ENCODE assay signal across 15 cellular contexts in the genomic region with DNA sequence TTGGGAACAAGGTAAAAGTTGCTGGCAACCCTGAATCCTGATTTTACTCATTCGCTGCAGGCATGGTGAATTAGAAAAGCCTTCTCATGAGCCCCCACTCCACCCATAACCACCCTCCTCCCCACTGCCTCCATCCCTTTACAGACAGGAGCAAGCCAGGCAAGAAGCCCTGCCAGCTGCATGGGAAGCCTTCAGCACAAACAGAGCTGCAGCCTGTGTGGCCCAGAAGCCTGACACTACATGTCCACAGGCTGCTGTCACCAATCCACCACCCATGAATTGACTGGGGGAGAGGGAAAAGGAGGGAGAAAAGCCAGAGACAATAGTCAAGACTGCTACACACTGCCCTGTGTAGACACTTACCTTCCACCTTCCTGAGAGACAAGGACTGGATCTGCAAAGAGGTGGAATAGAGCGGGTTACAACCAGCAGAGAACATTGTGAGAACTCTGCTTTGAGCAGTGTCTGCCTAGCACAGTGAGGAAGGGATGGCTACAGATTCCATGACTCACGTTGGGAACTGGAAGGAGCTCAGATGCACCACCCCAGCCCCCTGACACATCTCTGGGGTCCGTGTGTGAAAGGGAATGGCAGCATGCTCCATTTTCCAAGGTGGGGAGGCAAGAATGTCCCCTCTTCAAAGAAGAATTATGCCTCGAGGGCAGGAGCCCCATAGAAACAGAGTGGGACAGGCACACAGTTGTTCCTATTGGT. TPM values are rescaled to one million over a fixed set of nuclear protein-coding genes. Genes with fewer than 3 reads are reported as not detected.
DNase-seq lines count a peak whose midpoint lies in the region; ATAC-seq, FAIRE-seq and TF ChIP-seq lines count a peak whose summit lies in the region.
"Had no signal": no experiment of that assay in that cellular context is flagged by ENCODE, and none has a peak within 500 bp of the region (broad histone marks: within the 10 kb centered on the region; RNA-seq: fewer than 3 reads in every experiment).

No MANE protein-coding gene starts in this region.

- H2AFZ ChIP-seq in HCT116 (ENCODE audit: low read depth, low read length, poor library complexity, severe bottlenecking) = no peak overlapping the region

- ATAC-seq in HCT116 = no peak
- ATAC-seq in HG03342 (IDR thresholded peaks at IDR 0.05; ENCODE audit: unreplicated experiment) = no peak

- H3K27ac ChIP-seq in HCT116 (ENCODE audit: low read depth, low read length) (no peak overlapping the region), mesodermal cell (ENCODE audit: low read depth, low read length, severe bottlenecking) (peak overlapping the region; percentile 68)

- CTCF ChIA-PET in HCT116 (lab: Charles Lee) = interaction anchor here (1.6 kb wide), 1 partner anchor 20 kb away, joined by 3 read pairs; no protein-coding TSS in a partner anchor

- H3K9ac ChIP-seq in HCT116 (ENCODE audit: low read length) = no peak overlapping the region

- H3K4me1 ChIP-seq in HCT116 (ENCODE audit: control insufficient read depth in 1 of 2, insufficient read depth in 2 of 2, low read length in 2 of 2) (peaks cover 27 to 48% of the 10 kb centered on the region in 2 experiments), mesodermal cell (ENCODE audit: control insufficient read depth, insufficient read depth, low read length, poor library complexity, severe bottlenecking) (peaks cover 51% of the 10 kb centered on the region)

- H3K9me2 ChIP-seq in HCT116 (ENCODE audit: insufficient read depth) = no peaks in the 10 kb centered on the region

- TF ChIP-seq CTCF in HCT116 (IDR thresholded peaks at IDR 0.05 in 2 of 3, conservative IDR thresholded peaks at IDR 0.05 in 1 of 3; ENCODE audit: borderline replicate concordance in 1 of 3, insufficient read depth in 1 of 3, low read depth in 2 of 3, low read length in 2 of 3) = no peak
- no peak for TF ChIP-seq CTCF in bronchial epithelial cell (IDR thresholded peaks at IDR 0.05; ENCODE audit: insufficient read depth, low read length, severe bottlenecking)
- TF ChIP-seq CTCF in GM10266 (IDR thresholded peaks at IDR 0.05; ENCODE audit: control insufficient read depth, insufficient read depth, low read depth, missing control alignments) = no peak

- H4K20me1 ChIP-seq in HCT116 (ENCODE audit: insufficient read depth) = no peaks in the 10 kb centered on the region

- in situ Hi-C loops in ACHN (cut with HindIII; ENCODE audit: low pct_ligation_motif_present, low pct_unique_long_range_greater_than_20kb, low sequenced_read_pairs) = no loop called here

- H3K4me2 ChIP-seq in HCT116 (ENCODE audit: low read length) = peak overlapping the region; percentile 45

- RAD21 ChIA-PET in HCT116 (lab: Charles Lee; ENCODE audit: low non-redundant PET in 1 of 2, low total read pairs in 2 of 2, uncharacterized antibody in 2 of 2, unreplicated experiment in 2 of 2) = no interaction called here

- DNase-seq in ACHN = peak; percentile 4
- DNase-seq in HCT116 (ENCODE audit: low read depth, low spot score) = no peak
- peak; percentile 65 for DNase-seq in bronchial epithelial cell (ENCODE audit: low read depth)
- no peak for DNase-seq in GM19239 (ENCODE audit: insufficient read length, low spot score)
- no peak for DNase-seq in inferior parietal cortex (ENCODE audit: extremely low spot score)
- no peak for DNase-seq in GM10266 (ENCODE audit: extremely low spot score)
- DNase-seq: activated CD8-positive, alpha-beta memory T cell treated with anti-CD3 and anti-CD28 coated beads, Interleukin-2, amount 50 U/mL, for 4 hours; caudate nucleus; NCI-H446 treated with DMSO at 0.1 percent for 48 hours had no signal

- H3K79me2 ChIP-seq in HCT116 (ENCODE audit: insufficient read depth, low read length) = no peaks in the 10 kb centered on the region

- no peak overlapping the region for H3K4me3 ChIP-seq in HCT116 (replicated peaks in 1 of 2; ENCODE audit: low read depth in 1 of 2, low read length in 2 of 2)
- no peak overlapping the region for H3K4me3 ChIP-seq in bronchial epithelial cell (ENCODE audit: low read depth, low read length)
- H3K4me3 ChIP-seq in mesodermal cell (ENCODE audit: extremely low read depth, insufficient read depth, low read length, poor library complexity, severe bottlenecking) = no peak overlapping the region

- no peak for TF ChIP-seq RAD21 in HCT116 (IDR thresholded peaks at IDR 0.05; ENCODE audit: low read depth)

- FAIRE-seq in bronchial epithelial cell (lab: Jason Lieb, UNC) = no peak
- FAIRE-seq in GM19239 (lab: Jason Lieb, UNC) = no peak

- TF ChIP-seq POLR2A in HCT116 (IDR thresholded peaks at IDR 0.05; ENCODE audit: borderline replicate concordance, extremely low read depth, insufficient read depth, insufficient read length) = no peak

- intact Hi-C loops in HCT116 (cut with micrococcal nuclease) = no loop called here

- 96 to 100% methylated on average over 4 to 5 of the region's 5 CpGs for WGBS in mesodermal cell (ENCODE audit: insufficient coverage in 2 of 2), 2 experiments

- no peaks in the 10 kb centered on the region for H3K27me3 ChIP-seq in HCT116 (ENCODE audit: insufficient read depth, low read length)
- H3K27me3 ChIP-seq in bronchial epithelial cell (ENCODE audit: control insufficient read depth, insufficient read depth, low read length) = no peaks in the 10 kb centered on the region

- H3K36me3 ChIP-seq in HCT116 (ENCODE audit: control insufficient read depth in 1 of 2, insufficient read depth in 2 of 2, low read length in 2 of 2) (peaks cover 6% of the 10 kb centered on the region in 2 experiments; a peak in 1 of 4 replicates), bronchial epithelial cell (ENCODE audit: control insufficient read depth, insufficient read depth, low read length) (no peaks in the 10 kb centered on the region), mesodermal cell (ENCODE audit: control insufficient read depth, insufficient read depth, low read length) (peaks cover 67% of the 10 kb centered on the region)

- no peaks in the 10 kb centered on the region for H3K9me3 ChIP-seq in HCT116 (ENCODE audit: control insufficient read depth in 1 of 2, insufficient read depth in 1 of 2, low read depth in 1 of 2, low read length in 2 of 2)
- peaks cover 3% of the 10 kb centered on the region for H3K9me3 ChIP-seq in mesodermal cell (ENCODE audit: control insufficient read depth, low read length)

- POLR2A ChIA-PET in HCT116 (lab: Charles Lee) = no interaction called here

- no TSS peak for BruUV-seq in HCT116 (replicated peaks; lab: Mats Ljungman, UMichigan)

TF ChIP-seq in HCT116, 20 proteins besides CTCF, POLR2A, EP300 and RAD21 (continues in another document):
- TF ChIP-seq YY1 (IDR thresholded peaks at IDR 0.05; ENCODE audit: extremely low read depth, insufficient replicate concordance, low read depth, low read length) (no peak), ELF1 (IDR thresholded peaks at IDR 0.05; ENCODE audit: borderline replicate concordance, low read depth) (no peak), EZH2 (IDR thresholded peaks at IDR 0.05) (no peak), JUND (IDR thresholded peaks at IDR 0.05) (no peak), SP1 (IDR thresholded peaks at IDR 0.05; ENCODE audit: low read depth) (no peak), POLR2AphosphoS5 (IDR thresholded peaks at IDR 0.05; ENCODE audit: low read depth, low read length) (no peak), ZNF274 (IDR thresholded peaks at IDR 0.05; ENCODE audit: low read depth, low read length) (no peak)
- TF ChIP-seq, protein P1, sequence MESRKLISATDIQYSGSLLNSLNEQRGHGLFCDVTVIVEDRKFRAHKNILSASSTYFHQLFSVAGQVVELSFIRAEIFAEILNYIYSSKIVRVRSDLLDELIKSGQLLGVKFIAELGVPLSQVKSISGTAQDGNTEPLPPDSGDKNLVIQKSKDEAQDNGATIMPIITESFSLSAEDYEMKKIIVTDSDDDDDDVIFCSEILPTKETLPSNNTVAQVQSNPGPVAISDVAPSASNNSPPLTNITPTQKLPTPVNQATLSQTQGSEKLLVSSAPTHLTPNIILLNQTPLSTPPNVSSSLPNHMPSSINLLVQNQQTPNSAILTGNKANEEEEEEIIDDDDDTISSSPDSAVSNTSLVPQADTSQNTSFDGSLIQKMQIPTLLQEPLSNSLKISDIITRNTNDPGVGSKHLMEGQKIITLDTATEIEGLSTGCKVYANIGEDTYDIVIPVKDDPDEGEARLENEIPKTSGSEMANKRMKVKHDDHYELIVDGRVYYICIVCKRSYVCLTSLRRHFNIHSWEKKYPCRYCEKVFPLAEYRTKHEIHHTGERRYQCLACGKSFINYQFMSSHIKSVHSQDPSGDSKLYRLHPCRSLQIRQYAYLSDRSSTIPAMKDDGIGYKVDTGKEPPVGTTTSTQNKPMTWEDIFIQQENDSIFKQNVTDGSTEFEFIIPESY (IDR thresholded peaks at IDR 0.05; ENCODE audit: extremely low read depth, insufficient replicate concordance, low read length) = no peak

RNA-seq across cellular contexts. Expression of a gene that starts 33.9 kb away (rescaled TPM):
- 9.6 TPM for total RNA-seq in HCT116 (2021; ENCODE audit: unreplicated experiment)
- 3.4 and 4.8 TPM in 2 replicates for polyA plus RNA-seq in HCT116 (2012)
- total RNA-seq in bronchial epithelial cell = 0.77 and 2.1 TPM in 2 replicates
- 12.6 TPM for polyA plus RNA-seq in mesodermal cell (2013, experiment 1 of 2)
- polyA plus RNA-seq in mesodermal cell (2013, experiment 2 of 2) = 9.6 TPM

RNA-seq across cellular contexts. Expression of a gene that starts 50.7 kb away (rescaled TPM):
- not detected for total RNA-seq in HCT116 (2021; ENCODE audit: unreplicated experiment)
- polyA plus RNA-seq in HCT116 (2012) = 0.09 TPM in 1 of 2 replicates, not detected in the other
- total RNA-seq in bronchial epithelial cell = not detected in 2 replicates
- not detected for polyA plus RNA-seq in mesodermal cell (2013, experiment 1 of 2)
- not detected for polyA plus RNA-seq in mesodermal cell (2013, experiment 2 of 2)
- total RNA-seq: Calu3, LHCN-M2, mucosa of gallbladder, subcutaneous adipose tissue had no signal

Comparison
In these comparisons a context has a peak if more than half of its experiments do, and no peak if none do; other contexts are left out.
1. DNase-seq: peak in ACHN (single experiment) and bronchial epithelial cell (single experiment); none in HCT116 (single experiment), GM19239 (single experiment), inferior parietal cortex (single experiment) and GM10266 (single experiment).